Comparison of ENCODE assay signal across 1 cellular context in genomic region chr20:4112490-4113420, GRCh38.
A peak's percentile ranks its signal among the peaks of the same experiment; 100 is the strongest.
TF ChIP-seq lines count a peak whose summit lies in the region.

No MANE protein-coding gene starts in this region.

TF ChIP-seq in K562, 482 proteins besides CTCF, POLR2A, EP300 and RAD21 (continued from another document):
- no peak for TF ChIP-seq THRB (CRISPR knock-in tag; conservative IDR thresholded peaks at IDR 0.05)
- no peak for TF ChIP-seq MCM3 (IDR thresholded peaks at IDR 0.05)
- TF ChIP-seq NRF1 (conservative IDR thresholded peaks at IDR 0.05 in 1 of 2, IDR thresholded peaks at IDR 0.05 in 1 of 2), result peak in 1 of 2 experiments; percentile 34; a peak in 1 of 4 replicates
